ENCODE assay signal across 24 cellular contexts in genomic region chr17:42509409-42509808, GRCh38.
"Had no signal": no experiment of that assay in that cellular context is flagged by ENCODE, and none has a peak within 500 bp of the region (broad histone marks: within the 10 kb centered on the region; RNA-seq: fewer than 3 reads in every experiment).

No MANE protein-coding gene starts in this region.

- H3K27ac ChIP-seq: adrenal gland, esophagus muscularis mucosa, gastrocnemius medialis, upper lobe of left lung had no signal

- H3K27ac Mint-ChIP-seq: activated naive CD8-positive, alpha-beta T cell; activated T-helper 2 cell treated with anti-CD3 and anti-CD28 coated beads, Interferon-gamma antibody, Interleukin-2, Interleukin-4, amounts not matched to agents 10 μg/mL and 5 μg/mL and 100 μg/mL, durations not matched to agents 14 hours and 24 hours and 36 hours; stimulated activated naive CD8-positive, alpha-beta T cell treated with anti-CD3 and anti-CD28 coated beads, Interleukin-15, Interleukin-2, amounts not matched to agents 100 ng/mL and 50 ng/mL, for 24 hours; T-helper 1 cell treated with Interleukin-12 subunit alpha and Interleukin-12 subunit beta and Interleukin-4 antibody, amounts not matched to agents 30 μg/mL and 1 μg/mL, for 36 hours had no signal

- DNase-seq: activated CD4-positive, alpha-beta T cell treated with anti-CD3 and anti-CD28 coated beads for 4 hours; activated CD4-positive, alpha-beta T cell treated with anti-CD3 and anti-CD28 coated beads, Interleukin-2, amount 50 U/mL, for 48 hours; activated CD4-positive, CD25-positive, alpha-beta regulatory T cell; activated CD8-positive, alpha-beta memory T cell treated with anti-CD3 and anti-CD28 coated beads, Interleukin-2, amount 50 U/mL, for 48 hours; activated naive CD4-positive, alpha-beta T cell; activated T-cell treated with anti-CD3 and anti-CD28 coated beads, Interleukin-2, amount 50 U/mL, for 4 hours; adrenal gland; cerebellar nuclear complex; effector CD8-positive, alpha-beta T cell; gastrocnemius medialis; hippocampal formation; midbrain; naive thymus-derived CD4-positive, alpha-beta T cell; posterior cingulate gyrus; retina; spleen; stimulated activated CD4-positive, alpha-beta T cell treated with anti-CD3 and anti-CD28 coated beads, Interleukin-4, amount 100 ng/mL, for 1 hour; upper lobe of left lung had no signal

- H3K27me3 Mint-ChIP-seq: activated naive CD8-positive, alpha-beta T cell; naive thymus-derived CD4-positive, alpha-beta T cell; stimulated activated naive CD8-positive, alpha-beta T cell treated with anti-CD3 and anti-CD28 coated beads, Interleukin-15, Interleukin-2, amounts not matched to agents 100 ng/mL and 50 ng/mL, for 24 hours had no signal

- H3K4me3 ChIP-seq: adrenal gland, esophagus muscularis mucosa, gastrocnemius medialis, spleen, upper lobe of left lung had no signal

- H3K4me3 Mint-ChIP-seq: activated naive CD8-positive, alpha-beta T cell; activated T-cell treated with anti-CD3 and anti-CD28 coated beads, Interleukin-2, amount 50 U/mL, for 4 hours; naive thymus-derived CD4-positive, alpha-beta T cell; neural crest cell; stimulated activated naive CD8-positive, alpha-beta T cell treated with anti-CD3 and anti-CD28 coated beads, Interleukin-15, Interleukin-2, amounts not matched to agents 100 ng/mL and 50 ng/mL, for 24 hours; T-helper 1 cell treated with Interleukin-12 subunit alpha and Interleukin-12 subunit beta and Interleukin-4 antibody, amounts not matched to agents 30 μg/mL and 1 μg/mL, for 36 hours had no signal

- H3K27me3 ChIP-seq: adrenal gland, esophagus muscularis mucosa, gastrocnemius medialis, spleen, upper lobe of left lung had no signal

- H3K4me1 ChIP-seq: gastrocnemius medialis had no signal

- H3K9me3 ChIP-seq: adrenal gland, esophagus muscularis mucosa, gastrocnemius medialis, spleen, upper lobe of left lung had no signal

- H3K9me3 Mint-ChIP-seq: activated T-cell treated with anti-CD3 and anti-CD28 coated beads, Interleukin-2, amount 50 U/mL, for 4 hours; activated T-helper 2 cell treated with anti-CD3 and anti-CD28 coated beads, Interferon-gamma antibody, Interleukin-2, Interleukin-4, amounts not matched to agents 10 μg/mL and 5 μg/mL and 100 μg/mL, durations not matched to agents 14 hours and 24 hours and 36 hours; naive thymus-derived CD4-positive, alpha-beta T cell; neural crest cell; stimulated activated naive CD8-positive, alpha-beta T cell treated with anti-CD3 and anti-CD28 coated beads, Interleukin-15, Interleukin-2, amounts not matched to agents 100 ng/mL and 50 ng/mL, for 24 hours; T-helper 1 cell treated with Interleukin-12 subunit alpha and Interleukin-12 subunit beta and Interleukin-4 antibody, amounts not matched to agents 30 μg/mL and 1 μg/mL, for 36 hours had no signal

- ATAC-seq: activated T-cell treated with anti-CD3 and anti-CD28 coated beads, Interleukin-2, amount 50 U/mL, for 4 hours; gastrocnemius medialis; naive thymus-derived CD4-positive, alpha-beta T cell had no signal
